Comparison of ENCODE assay signal across 13 cellular contexts in genomic region chr15:89794627-89795241, GRCh38. TPM values are rescaled to one million over a fixed set of nuclear protein-coding genes. Genes with fewer than 3 reads are reported as not detected.
A peak's percentile ranks its signal among the peaks of the same experiment; 100 is the strongest.
DNase-seq lines count a peak whose midpoint lies in the region; ATAC-seq and TF ChIP-seq lines count a peak whose summit lies in the region.
"Had no signal": no experiment of that assay in that cellular context is flagged by ENCODE, and none has a peak within 500 bp of the region (broad histone marks: within the 10 kb centered on the region; RNA-seq: fewer than 3 reads in every experiment).

No MANE protein-coding gene starts in this region.

- H3K4me3 ChIP-seq in HEK293 (ENCODE audit: low read depth, low read length) (no peak overlapping the region), fibroblast of villous mesenchyme (ENCODE audit: low read depth, low read length) (no peak overlapping the region), prostate gland (no peak overlapping the region), Peyer's patch (no peak overlapping the region)

- TF ChIP-seq POLR2A in prostate gland (IDR thresholded peaks at IDR 0.05) (no peak), Peyer's patch (IDR thresholded peaks at IDR 0.05) (peak in 1 of 2 donors; percentile 22)

- H3K27ac ChIP-seq in HEK293 (ENCODE audit: extremely low read depth, low read depth, low read length) (no peak overlapping the region), VCaP (peak overlapping the region; percentile 8; the same call in 1 of the 2 replicates), prostate gland (peak overlapping the region; percentile 27 to 65), Peyer's patch (no peak overlapping the region)
- H3K27ac ChIP-seq: HL-60 had no signal

- DNase-seq in fibroblast of villous mesenchyme (ENCODE audit: low read depth) (peak; percentile 55), prostate gland (ENCODE audit: low spot score) (no peak), NCI-H2171 (lab: John Stamatoyannopoulos, UW) (no peak), Peyer's patch (no peak)
- no peak for DNase-seq in stimulated activated effector memory CD8-positive, alpha-beta T cell treated with anti-CD3 and anti-CD28 coated beads, Interleukin-12 subunit alpha, Interleukin-12 subunit beta, amount 100 ng/mL, for 72 hours (ENCODE audit: low spot score in 2 of 2)
- DNase-seq: activated gamma-delta T cell; CD8-positive, alpha-beta T cell; hippocampal formation; stimulated activated CD4-positive, alpha-beta T cell treated with anti-CD3 and anti-CD28 coated beads, Interleukin-12 subunit alpha, Interleukin-12 subunit beta, amount 100 ng/mL, for 4 hours; stimulated activated CD8-positive, alpha-beta memory T cell treated with anti-CD3 and anti-CD28 coated beads, Interleukin-4, amount 100 ng/mL, for 48 hours had no signal

- WGBS in prostate gland: 28% methylated on average over 5 of the region's 5 CpGs

- no peaks in the 10 kb centered on the region for H3K36me3 Mint-ChIP-seq in stimulated activated effector memory CD8-positive, alpha-beta T cell treated with anti-CD3 and anti-CD28 coated beads, Interleukin-12 subunit alpha, Interleukin-12 subunit beta, amount 100 ng/mL, for 72 hours
- H3K36me3 Mint-ChIP-seq: CD8-positive, alpha-beta T cell had no signal

- POLR2A ChIA-PET in HEK293 (lab: Yijun Ruan, JAX): no interaction called here

- intact Hi-C loops in prostate gland (cut with DNase I): no loop called here

- no peaks in the 10 kb centered on the region for H3K4me1 Mint-ChIP-seq in stimulated activated effector memory CD8-positive, alpha-beta T cell treated with anti-CD3 and anti-CD28 coated beads, Interleukin-12 subunit alpha, Interleukin-12 subunit beta, amount 100 ng/mL, for 72 hours

- ATAC-seq in stimulated activated effector memory CD8-positive, alpha-beta T cell treated with anti-CD3 and anti-CD28 coated beads, Interleukin-12 subunit alpha, Interleukin-12 subunit beta, amount 100 ng/mL, for 72 hours: no peak
- ATAC-seq: CD8-positive, alpha-beta T cell had no signal

- H3K36me3 ChIP-seq in HEK293 (ENCODE audit: control insufficient read depth in 2 of 2, insufficient read depth in 1 of 2, low read length in 2 of 2): no peaks in the 10 kb centered on the region
- H3K36me3 ChIP-seq in prostate gland: no peaks in the 10 kb centered on the region
- peaks cover 0 to 74% (median 3%) of the 10 kb centered on the region in 3 donors for H3K36me3 ChIP-seq in Peyer's patch

- CTCF ChIA-PET in HEK293 (lab: Yijun Ruan, JAX): interaction anchor here (0.6 to 1.3 kb wide), 3 partner anchors 40 to 872 kb away, joined by 3 to 6 read pairs (median 4); no protein-coding TSS in a partner anchor

- peaks cover 6% of the 10 kb centered on the region for H3K9me3 Mint-ChIP-seq in stimulated activated effector memory CD8-positive, alpha-beta T cell treated with anti-CD3 and anti-CD28 coated beads, Interleukin-12 subunit alpha, Interleukin-12 subunit beta, amount 100 ng/mL, for 72 hours

- no peaks in the 10 kb centered on the region for H3K27me3 ChIP-seq in prostate gland (replicated peaks; ENCODE audit: insufficient read depth)
- H3K27me3 ChIP-seq in Peyer's patch: no peaks in the 10 kb centered on the region

- H3K4me3 Mint-ChIP-seq in stimulated activated effector memory CD8-positive, alpha-beta T cell treated with anti-CD3 and anti-CD28 coated beads, Interleukin-12 subunit alpha, Interleukin-12 subunit beta, amount 100 ng/mL, for 72 hours: no peak overlapping the region
- H3K4me3 Mint-ChIP-seq: CD8-positive, alpha-beta T cell had no signal

- H3K9me3 ChIP-seq in HEK293 (ENCODE audit: control insufficient read depth, insufficient read depth, low read depth, low read length): no peaks in the 10 kb centered on the region
- H3K9me3 ChIP-seq in prostate gland: no peaks in the 10 kb centered on the region
- H3K9me3 ChIP-seq in Peyer's patch: no peaks in the 10 kb centered on the region

- H3K4me1 ChIP-seq in HEK293 (ENCODE audit: control insufficient read depth, insufficient read depth, low read length): peaks cover 10% of the 10 kb centered on the region
- H3K4me1 ChIP-seq in prostate gland (replicated peaks): no peaks in the 10 kb centered on the region
- H3K4me1 ChIP-seq in Peyer's patch: peaks cover 0 to 10% (median 0%) of the 10 kb centered on the region in 4 donors

- TF ChIP-seq CTCF in HEK293 (tag by site-specific recombination; IDR thresholded peaks at IDR 0.05): no peak
- TF ChIP-seq CTCF in VCaP (conservative IDR thresholded peaks at IDR 0.05): no peak
- no peak for TF ChIP-seq CTCF in fibroblast of villous mesenchyme (IDR thresholded peaks at IDR 0.05; ENCODE audit: insufficient read depth, low read depth, low read length)
- TF ChIP-seq CTCF in prostate gland (IDR thresholded peaks at IDR 0.05): no peak
- TF ChIP-seq CTCF in Peyer's patch (IDR thresholded peaks at IDR 0.05): no peak

- no peak overlapping the region for H3K27ac Mint-ChIP-seq in stimulated activated effector memory CD8-positive, alpha-beta T cell treated with anti-CD3 and anti-CD28 coated beads, Interleukin-12 subunit alpha, Interleukin-12 subunit beta, amount 100 ng/mL, for 72 hours
- H3K27ac Mint-ChIP-seq: CD8-positive, alpha-beta T cell had no signal

TF ChIP-seq in HEK293, 187 proteins besides CTCF, POLR2A, EP300 and RAD21:
- TF ChIP-seq PRDM6 (tag by site-specific recombination; IDR thresholded peaks at IDR 0.05): peak; percentile 65; the same call in 1 of the 2 replicates
- no peak for TF ChIP-seq ZNF311 (tag by site-specific recombination; IDR thresholded peaks at IDR 0.05; ENCODE audit: borderline replicate concordance)
- TF ChIP-seq ZNF521 (tag by site-specific recombination; IDR thresholded peaks at IDR 0.05): no peak
- no peak for TF ChIP-seq ZNF10 (tag by site-specific recombination; IDR thresholded peaks at IDR 0.05)

RNA-seq across cellular contexts. Expression of gene MESP2, which starts 18.6 kb away (rescaled TPM):
- total RNA-seq in fibroblast of villous mesenchyme: 0.32 and 0.43 TPM in 2 replicates
- total RNA-seq in prostate gland: 1 to 10 TPM in 1 of 2 donors, not detected in 1; 1.4 TPM
- total RNA-seq in Peyer's patch: not detected
- total RNA-seq: CD8-positive, alpha-beta T cell had no signal

RNA-seq across cellular contexts. Expression of gene ANPEP, which starts 19.9 kb away (rescaled TPM):
- total RNA-seq in fibroblast of villous mesenchyme: 52.5 and 54.0 TPM in 2 replicates
- 100 to 1,000 TPM in 1 of 2 donors, 10 to 100 TPM in 1; 41.9 to 152 TPM for total RNA-seq in prostate gland
- 1,000 to 10,000 TPM in 3 of 4 donors, 100 to 1,000 TPM in 1; 295 to 7,069 (median 4,830) TPM for total RNA-seq in Peyer's patch

RNA-seq across cellular contexts. Expression of gene MESP1, which starts 43.7 kb away (rescaled TPM):
- total RNA-seq in fibroblast of villous mesenchyme (under 0.01 TPM in 2 replicates), prostate gland (10 to 100 TPM; 11.5 to 67.4 TPM), Peyer's patch (1 to 10 TPM in 2 of 4 donors, under 1 TPM in 1, not detected in 1; 0.95 to 6.6 (median 1.6) TPM)

Comparison
In these comparisons a context has a peak if more than half of its experiments do, and no peak if none do; other contexts are left out.
1. H3K27ac ChIP-seq: peak in VCaP (single experiment) and prostate gland (2 of 2); none in HEK293 (single experiment) and Peyer's patch (0 of 4).